1 cellular context compared by ENCODE assay signal in genomic region chr22:19846620-19847344, GRCh38.
TF ChIP-seq lines count a peak whose summit lies in the region.

No MANE protein-coding gene starts in this region.

TF ChIP-seq in GM12878, 131 proteins besides CTCF, POLR2A, EP300 and RAD21:
- no peak for TF ChIP-seq ZNF217 (IDR thresholded peaks at IDR 0.05)
- TF ChIP-seq NFYA (IDR thresholded peaks at IDR 0.05; ENCODE audit: borderline replicate concordance, low read depth, low read length), result no peak
- no peak for TF ChIP-seq NFXL1 (IDR thresholded peaks at IDR 0.05; ENCODE audit: borderline replicate concordance)
- TF ChIP-seq NFIC (IDR thresholded peaks at IDR 0.05; ENCODE audit: low read depth, low read length), result no peak
- TF ChIP-seq SPI1 (IDR thresholded peaks at IDR 0.05; ENCODE audit: borderline replicate concordance, insufficient read depth, low read depth, low read length), result no peak
- no peak for TF ChIP-seq CUX1 (IDR thresholded peaks at IDR 0.05; ENCODE audit: insufficient replicate concordance, low read depth, low read length)
- no peak for TF ChIP-seq FOXK2 (IDR thresholded peaks at IDR 0.05)
- no peak for TF ChIP-seq JUNB (IDR thresholded peaks at IDR 0.05)
- TF ChIP-seq ZBTB4 (CRISPR knock-in tag; IDR thresholded peaks at IDR 0.05), result no peak
- TF ChIP-seq CHD1 (IDR thresholded peaks at IDR 0.05; ENCODE audit: low read depth, low read length), result no peak
TF ChIP-seq in GM12878: peak in this region for 0.
